Comparison of ENCODE assay signal across 10 cellular contexts in genomic region chr6:118881440-118882313, GRCh38. TPM values are rescaled to one million over a fixed set of nuclear protein-coding genes. Genes with fewer than 3 reads are reported as not detected.
A peak's percentile ranks its signal among the peaks of the same experiment; 100 is the strongest.
DNase-seq lines count a peak whose midpoint lies in the region; ATAC-seq and TF ChIP-seq lines count a peak whose summit lies in the region.
"Had no signal": no experiment of that assay in that cellular context is flagged by ENCODE, and none has a peak within 500 bp of the region (broad histone marks: within the 10 kb centered on the region; RNA-seq: fewer than 3 reads in every experiment).

No MANE protein-coding gene starts in this region.

- no peaks in the 10 kb centered on the region for H3K27me3 Mint-ChIP-seq in CD8-positive, alpha-beta T cell (ENCODE audit: low read depth)

- peaks cover 23% of the 10 kb centered on the region for H3K4me1 ChIP-seq in CD8-positive, alpha-beta T cell (ENCODE audit: insufficient read depth, low read length)
- peaks cover 0 to 4% of the 10 kb centered on the region in 2 donors for H3K4me1 ChIP-seq in aorta (ENCODE audit: control insufficient read depth in 1 of 2, insufficient read depth in 2 of 2, low read length in 2 of 2)
- no peaks in the 10 kb centered on the region for H3K4me1 ChIP-seq in colonic mucosa

- H3K36me3 ChIP-seq in CD8-positive, alpha-beta T cell (ENCODE audit: insufficient read depth, low read length) = no peaks in the 10 kb centered on the region
- H3K36me3 ChIP-seq in aorta (ENCODE audit: control insufficient read depth in 1 of 2, insufficient read depth in 2 of 2, low read length in 1 of 2) = no peaks in the 10 kb centered on the region
- no peaks in the 10 kb centered on the region for H3K36me3 ChIP-seq in colonic mucosa

- peaks cover 2% of the 10 kb centered on the region for H3K36me3 Mint-ChIP-seq in CD8-positive, alpha-beta T cell

- POLR2A ChIA-PET in CD8-positive, alpha-beta T cell (lab: Charles Lee) = interaction anchor here (0.7 to 2.1 kb wide), 5 partner anchors 8 to 116 kb away, joined by 3 to 5 read pairs (median 4); no protein-coding TSS in a partner anchor

- H3K4me3 ChIP-seq in CD8-positive, alpha-beta T cell (ENCODE audit: low read depth, low read length) = no peak overlapping the region
- H3K4me3 ChIP-seq in aorta (ENCODE audit: low read length in 2 of 2) (no peak overlapping the region), colonic mucosa (no peak overlapping the region)
- H3K4me3 ChIP-seq: lung had no signal

- DNase-seq in CD8-positive, alpha-beta T cell = no peak
- DNase-seq in RPMI8226 (peak; percentile 38), aorta (no peak), GM10266 (ENCODE audit: extremely low spot score) (no peak), colonic mucosa (no peak)
- DNase-seq in effector CD8-positive, alpha-beta T cell (lab: John Stamatoyannopoulos, UW) = no peak
- DNase-seq: Caco-2 had no signal

- no peak overlapping the region for H3K9ac ChIP-seq in colonic mucosa (ENCODE audit: low read depth in 2 of 2, low read length in 2 of 2)

- 90 to 91% methylated on average over 9 of the region's 9 CpGs for WGBS in aorta, 2 donors

- H3K9me3 ChIP-seq in CD8-positive, alpha-beta T cell (ENCODE audit: low read length) = no peaks in the 10 kb centered on the region
- H3K9me3 ChIP-seq in aorta (ENCODE audit: control insufficient read depth, low read length) (no peaks in the 10 kb centered on the region), colonic mucosa (no peaks in the 10 kb centered on the region)
- H3K9me3 ChIP-seq: Caco-2 had no signal

- peak overlapping the region; percentile 27 for H3K4me3 Mint-ChIP-seq in CD8-positive, alpha-beta T cell

- no peaks in the 10 kb centered on the region for H3K9me3 Mint-ChIP-seq in CD8-positive, alpha-beta T cell

- H3K27me3 ChIP-seq in CD8-positive, alpha-beta T cell (ENCODE audit: insufficient read depth, low read length) = no peaks in the 10 kb centered on the region
- no peaks in the 10 kb centered on the region for H3K27me3 ChIP-seq in aorta (ENCODE audit: control insufficient read depth in 1 of 2, insufficient read depth in 2 of 2, low read length in 1 of 2)
- H3K27me3 ChIP-seq in colonic mucosa = no peaks in the 10 kb centered on the region

- no peak overlapping the region for H3K27ac Mint-ChIP-seq in CD8-positive, alpha-beta T cell

- H3K27ac ChIP-seq in CD8-positive, alpha-beta T cell (ENCODE audit: low read depth, low read length) = no peak overlapping the region
- H3K27ac ChIP-seq in aorta (ENCODE audit: low read depth in 1 of 2, low read length in 2 of 2) (no peak overlapping the region), colonic mucosa (no peak overlapping the region)

- CTCF ChIA-PET in CD8-positive, alpha-beta T cell (lab: Charles Lee) = interaction anchor here (0.9 to 1.2 kb wide), 6 partner anchors 11 to 316 kb away, joined by 3 read pairs; no protein-coding TSS in a partner anchor

- no peak for TF ChIP-seq CTCF in CD8-positive, alpha-beta T cell (IDR thresholded peaks at IDR 0.05)
- TF ChIP-seq CTCF in GM10266 (IDR thresholded peaks at IDR 0.05; ENCODE audit: control insufficient read depth, insufficient read depth, low read depth, missing control alignments) = no peak
- no peak for TF ChIP-seq CTCF in colonic mucosa (IDR thresholded peaks at IDR 0.05)

- no peak for ATAC-seq in CD8-positive, alpha-beta T cell
- ATAC-seq in GM19397 (IDR thresholded peaks at IDR 0.05; ENCODE audit: unreplicated experiment) (peak; percentile 72), HG03025 (IDR thresholded peaks at IDR 0.05; ENCODE audit: low FRiP score, unreplicated experiment) (peak; percentile 89), aorta (ENCODE audit: low FRiP score) (no peak)

- intact Hi-C loops in CD8-positive, alpha-beta T cell (cut with DNase I, micrococcal nuclease) = loop anchor here in 1 of 2 experiments (2.0 to 5.0 kb wide), 2 partner anchors 17 to 34 kb away; no protein-coding TSS in a partner anchor
- intact Hi-C loops in aorta (cut with DNase I) (no loop called here), colonic mucosa (cut with DNase I) (no loop called here)

- peaks cover 72% of the 10 kb centered on the region for H3K4me1 Mint-ChIP-seq in CD8-positive, alpha-beta T cell (ENCODE audit: low read depth)

RNA-seq across cellular contexts. Expression of gene ASF1A, which starts 12.3 kb away (rescaled TPM):
- total RNA-seq in CD8-positive, alpha-beta T cell = 10 to 100 TPM; 15.6 to 17.1 TPM
- total RNA-seq in aorta = 10 to 100 TPM; 11.5 to 12.9 TPM
- polyA plus RNA-seq in aorta = 10 to 100 TPM; 12.4 to 17.4 TPM
- total RNA-seq in colonic mucosa = 10 to 100 TPM; 17.7 to 20.4 TPM

RNA-seq across cellular contexts. Expression of gene MCM9, which starts 53.3 kb away (rescaled TPM):
- 10 to 100 TPM; 32.9 to 34.1 TPM for total RNA-seq in CD8-positive, alpha-beta T cell
- 10 to 100 TPM; 14.8 to 19.1 TPM for total RNA-seq in aorta
- polyA plus RNA-seq in aorta = 1 to 10 TPM; 2.8 to 6.7 TPM
- total RNA-seq in colonic mucosa = 10 to 100 TPM; 14.3 to 18.5 TPM

Comparison
In these comparisons a context has a peak if more than half of its experiments do, and no peak if none do; other contexts are left out.
1. ATAC-seq: peak in GM19397 (single experiment) and HG03025 (single experiment); none in CD8-positive, alpha-beta T cell (single experiment) and aorta (single experiment).